8 cellular contexts compared by ENCODE assay signal in the genomic region with DNA sequence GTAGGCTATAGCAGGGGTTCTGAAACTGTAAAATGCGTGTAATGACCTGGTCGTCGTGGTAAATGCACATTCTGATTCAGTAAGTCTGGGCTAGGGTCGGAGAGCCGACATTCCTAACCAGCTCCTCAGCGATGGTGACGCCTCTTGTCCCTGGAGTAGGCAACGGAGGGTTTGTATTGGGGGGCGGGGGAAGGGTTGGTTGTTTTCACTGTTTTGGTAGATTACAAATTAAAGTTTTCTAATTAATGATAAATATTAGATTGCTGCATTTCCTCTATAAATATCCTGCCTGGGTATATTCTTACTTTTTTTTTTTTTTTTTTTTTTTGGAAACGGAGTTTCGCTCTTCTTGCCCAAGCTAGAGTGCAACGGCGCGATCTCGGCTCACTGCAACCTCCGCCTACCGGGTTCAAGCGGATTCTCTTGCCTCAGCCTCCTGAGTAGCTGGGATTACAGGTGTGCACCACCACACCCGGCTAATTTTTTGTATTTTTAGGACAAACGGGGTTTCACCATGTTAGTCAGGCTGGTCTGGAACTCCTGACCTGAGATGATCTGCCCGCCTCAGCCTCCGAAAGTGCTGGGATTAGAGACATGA. TPM values are rescaled to one million over a fixed set of nuclear protein-coding genes. Genes with fewer than 3 reads are reported as not detected.
DNase-seq lines count a peak whose midpoint lies in the region; ATAC-seq, FAIRE-seq and TF ChIP-seq lines count a peak whose summit lies in the region.

No MANE protein-coding gene starts in this region.

- peak overlapping the region; percentile 80 for H3K9ac ChIP-seq in keratinocyte (ENCODE audit: control insufficient read depth, extremely low read depth, insufficient read depth, low read length)

- H3K9me3 Mint-ChIP-seq in activated CD4-positive, alpha-beta memory T cell treated with anti-CD3 and anti-CD28 coated beads for 36 hours = no peaks in the 10 kb centered on the region

- peak overlapping the region; percentile 78 for H3K4me3 ChIP-seq in ACC112 (ENCODE audit: low read depth, low read length)
- peak overlapping the region; percentile 54 to 87 (median 85) for H3K4me3 ChIP-seq in keratinocyte (ENCODE audit: control insufficient read depth in 2 of 3, extremely low read depth in 1 of 3, insufficient read depth in 2 of 3, low read depth in 1 of 3, low read length in 3 of 3)
- H3K4me3 ChIP-seq in thymus (ENCODE audit: low read length) = peak overlapping the region; percentile 68

- H3K4me1 Mint-ChIP-seq in activated CD4-positive, alpha-beta memory T cell treated with anti-CD3 and anti-CD28 coated beads for 36 hours (ENCODE audit: low read depth) = peaks cover 15% of the 10 kb centered on the region

- FAIRE-seq in keratinocyte (lab: Jason Lieb, UNC) = peak; percentile 9

- intact Hi-C loops in activated CD4-positive, alpha-beta memory T cell treated with anti-CD3 and anti-CD28 coated beads for 36 hours (cut with micrococcal nuclease) = no loop called here

- DNase-seq in activated CD4-positive, alpha-beta memory T cell treated with anti-CD3 and anti-CD28 coated beads for 36 hours = no peak
- DNase-seq in keratinocyte (ENCODE audit: low read depth, low spot score) (no peak), hypothalamus (lab: John Stamatoyannopoulos, UW) (no peak)
- DNase-seq in activated effector memory CD4-positive, alpha-beta T cell treated with Interleukin-2 at 50 U/mL for 16 hours = no peak
- DNase-seq in activated CD4-positive, CD25-positive, alpha-beta regulatory T cell (lab: John Stamatoyannopoulos, UW) = no peak

- H3K4me2 ChIP-seq in keratinocyte (ENCODE audit: control insufficient read depth, extremely low read depth, insufficient read depth, low read depth, low read length) = peak overlapping the region; percentile 96

- TF ChIP-seq CTCF in keratinocyte (optimal IDR thresholded peaks at IDR 0.05 in 1 of 3, IDR thresholded peaks at IDR 0.05 in 1 of 3, conservative IDR thresholded peaks at IDR 0.05 in 1 of 3; ENCODE audit: extremely low read depth in 1 of 3, insufficient read depth in 2 of 3, low read length in 3 of 3) = no peak

- H3K9me3 ChIP-seq in keratinocyte (ENCODE audit: control insufficient read depth, low read depth, low read length) (no peaks in the 10 kb centered on the region), thymus (ENCODE audit: control insufficient read depth) (no peaks in the 10 kb centered on the region)

- H3K27ac ChIP-seq in ACC112 (ENCODE audit: low read depth, low read length) (peak overlapping the region; percentile 57), keratinocyte (ENCODE audit: control insufficient read depth, insufficient read depth, low read length) (peak overlapping the region; percentile 88), thymus (ENCODE audit: low read depth) (no peak overlapping the region)

- H3K4me1 ChIP-seq in ACC112 (ENCODE audit: control insufficient read depth, insufficient read depth, low read length, unreplicated experiment) (peaks cover 14% of the 10 kb centered on the region), keratinocyte (ENCODE audit: control insufficient read depth, extremely low read depth, insufficient read depth, low read length) (peaks cover 36% of the 10 kb centered on the region), thymus (ENCODE audit: control insufficient read depth, insufficient read depth, low read length) (peaks cover 5% of the 10 kb centered on the region)

- 66% methylated on average over 22 of the region's 22 CpGs for WGBS in thymus

- no peaks in the 10 kb centered on the region for H3K36me3 Mint-ChIP-seq in activated CD4-positive, alpha-beta memory T cell treated with anti-CD3 and anti-CD28 coated beads for 36 hours

- H3K27me3 ChIP-seq in ACC112 (ENCODE audit: insufficient read depth, low read length) (no peaks in the 10 kb centered on the region), keratinocyte (ENCODE audit: control insufficient read depth, extremely low read depth, insufficient read depth, low read length) (no peaks in the 10 kb centered on the region), thymus (ENCODE audit: control insufficient read depth, insufficient read depth) (no peaks in the 10 kb centered on the region)

- H2AFZ ChIP-seq in ACC112 (ENCODE audit: low read length, unreplicated experiment) (peak overlapping the region; percentile 75), keratinocyte (ENCODE audit: control insufficient read depth, low read length) (peak overlapping the region; percentile 67)

- H3K27ac Mint-ChIP-seq in activated CD4-positive, alpha-beta memory T cell treated with anti-CD3 and anti-CD28 coated beads for 36 hours = no peak overlapping the region

- H3K9me1 ChIP-seq in keratinocyte (ENCODE audit: control insufficient read depth, extremely low read depth, insufficient read depth, low read length) = no peaks in the 10 kb centered on the region

- dilution Hi-C loops in keratinocyte (cut with MboI; ENCODE audit: extremely low pct_ligation_motif_present, low sequenced_read_pairs) = no loop called here

- POLR2A ChIA-PET in activated CD4-positive, alpha-beta memory T cell treated with anti-CD3 and anti-CD28 coated beads for 36 hours (lab: Charles Lee) = no interaction called here

- H3K4me3 Mint-ChIP-seq in activated CD4-positive, alpha-beta memory T cell treated with anti-CD3 and anti-CD28 coated beads for 36 hours = peak overlapping the region; percentile 75

- CTCF ChIA-PET in activated CD4-positive, alpha-beta memory T cell treated with anti-CD3 and anti-CD28 coated beads for 36 hours (lab: Charles Lee) = interaction anchor here (1.4 kb wide), 1 partner anchor 231 kb away, joined by 3 read pairs; no protein-coding TSS in a partner anchor

- H4K20me1 ChIP-seq in keratinocyte (ENCODE audit: control insufficient read depth, extremely low read depth, insufficient read depth, low read length) = no peaks in the 10 kb centered on the region

- no peaks in the 10 kb centered on the region; the same call in 1 of the 2 replicates for H3K36me3 ChIP-seq in ACC112 (ENCODE audit: insufficient read depth, low read length)
- peaks cover 3 to 5% of the 10 kb centered on the region in 2 experiments for H3K36me3 ChIP-seq in keratinocyte (ENCODE audit: control insufficient read depth in 2 of 2, extremely low read depth in 1 of 2, insufficient read depth in 2 of 2, low read length in 2 of 2)
- H3K36me3 ChIP-seq in thymus (ENCODE audit: control insufficient read depth, insufficient read depth) = no peaks in the 10 kb centered on the region

- H3K79me2 ChIP-seq in ACC112 (ENCODE audit: control insufficient read depth, insufficient read depth, low read length, unreplicated experiment) (peaks cover 21% of the 10 kb centered on the region), keratinocyte (ENCODE audit: control insufficient read depth, insufficient read depth, low read length) (peaks cover 23% of the 10 kb centered on the region)

- ATAC-seq in GM21515 (IDR thresholded peaks at IDR 0.05; ENCODE audit: unreplicated experiment) = peak; percentile 13

- peaks cover 13% of the 10 kb centered on the region for H3K27me3 Mint-ChIP-seq in activated CD4-positive, alpha-beta memory T cell treated with anti-CD3 and anti-CD28 coated beads for 36 hours

RNA-seq across cellular contexts. Expression of a gene that starts 0.6 kb away (rescaled TPM):
- total RNA-seq in activated CD4-positive, alpha-beta memory T cell treated with anti-CD3 and anti-CD28 coated beads for 36 hours = 1 to 10 TPM; 5.3 to 5.7 TPM
- polyA plus RNA-seq in keratinocyte (116 to 183 TPM (median 130 TPM) in 3 replicates), thymus (29.9 TPM)
- polyA plus RNA-seq in keratinocyte (2011; ENCODE audit: low read depth) = 164 TPM
- 93.3 and 101 TPM in 2 replicates for polyA plus RNA-seq in keratinocyte (2011; cell fraction: cytosol; rRNA removed)
- polyA plus RNA-seq in keratinocyte (2011; cell fraction: nucleus; rRNA removed) = 104 and 126 TPM in 2 replicates
- 86.3 and 147 TPM in 2 replicates for polyA plus RNA-seq in keratinocyte (2012; ENCODE audit: low replicate concordance)
- 56.5 to 107 TPM (median 75.8 TPM) in 3 replicates for polyA minus RNA-seq in keratinocyte
- 40.9 TPM for polyA minus RNA-seq in keratinocyte (2011; cell fraction: cytosol; rRNA and poly(A)+ RNA removed)
- 35.5 and 73.5 TPM in 2 replicates for polyA minus RNA-seq in keratinocyte (2011; cell fraction: nucleus; rRNA and poly(A)+ RNA removed)

RNA-seq across cellular contexts. Expression of a gene that starts 5.2 kb away (rescaled TPM):
- 10 to 100 TPM; 40.7 to 43.2 TPM for total RNA-seq in activated CD4-positive, alpha-beta memory T cell treated with anti-CD3 and anti-CD28 coated beads for 36 hours
- polyA plus RNA-seq in keratinocyte (42.7 to 86.4 TPM (median 63.0 TPM) in 3 replicates), thymus (28.2 TPM)
- polyA plus RNA-seq in keratinocyte (2011; ENCODE audit: low read depth) = 109 TPM
- 49.1 and 58.3 TPM in 2 replicates for polyA plus RNA-seq in keratinocyte (2011; cell fraction: cytosol; rRNA removed)
- 39.8 and 66.1 TPM in 2 replicates for polyA plus RNA-seq in keratinocyte (2011; cell fraction: nucleus; rRNA removed)
- polyA plus RNA-seq in keratinocyte (2012; ENCODE audit: low replicate concordance) = 56.2 and 59.9 TPM in 2 replicates
- 20.5 to 46.3 TPM (median 24.6 TPM) in 3 replicates for polyA minus RNA-seq in keratinocyte
- polyA minus RNA-seq in keratinocyte (2011; cell fraction: cytosol; rRNA and poly(A)+ RNA removed) = 25.1 TPM
- polyA minus RNA-seq in keratinocyte (2011; cell fraction: nucleus; rRNA and poly(A)+ RNA removed) = 31.2 and 43.5 TPM in 2 replicates
